19 cellular contexts compared by ENCODE assay signal in the genomic region with DNA sequence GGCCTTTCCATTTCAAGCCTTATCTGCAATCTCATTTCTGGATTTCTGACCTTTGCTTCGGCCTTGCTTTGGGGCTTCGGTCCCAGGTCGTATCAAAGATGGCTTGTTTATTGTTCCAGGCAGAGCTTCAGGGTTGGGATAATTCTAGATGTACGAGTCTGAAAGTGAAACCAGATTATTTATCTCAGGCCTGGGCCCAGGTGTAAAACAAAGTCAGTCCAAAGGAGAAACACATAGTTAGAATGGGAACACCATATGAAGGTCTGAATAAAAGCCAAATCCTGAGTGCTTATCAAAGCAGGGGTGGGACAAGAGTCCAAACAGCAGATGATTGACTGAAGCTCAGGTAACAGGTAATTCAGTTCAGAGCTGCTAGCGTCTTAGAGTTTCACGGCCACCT. TPM values are rescaled to one million over a fixed set of nuclear protein-coding genes. Genes with fewer than 3 reads are reported as not detected.
DNase-seq lines count a peak whose midpoint lies in the region; ATAC-seq and TF ChIP-seq lines count a peak whose summit lies in the region.
"Had no signal": no experiment of that assay in that cellular context is flagged by ENCODE, and none has a peak within 500 bp of the region (broad histone marks: within the 10 kb centered on the region; RNA-seq: fewer than 3 reads in every experiment).

No MANE protein-coding gene starts in this region.

- no peak for DNase-seq in natural killer cell treated with Interleukin-12 subunit alpha and Interleukin-12 subunit beta and Interleukin-15 and Interleukin-18, amount 100 ng/mL, for 72 hours (ENCODE audit: low spot score)
- no peak for DNase-seq in natural killer cell
- DNase-seq in activated T-helper 2 cell treated with anti-CD3 and anti-CD28 coated beads, Interferon-gamma antibody, Interleukin-2, Interleukin-4, amounts not matched to agents 10 μg/mL and 5 μg/mL and 100 μg/mL, durations not matched to agents 14 hours and 24 hours and 36 hours (ENCODE audit: low spot score) = no peak
- peak in 1 of 3 donors; percentile 61 for DNase-seq in right lobe of liver
- no peak for DNase-seq in transverse colon
- no peak for DNase-seq in NCI-H1694 treated with DMSO at 0.1 percent for 48 hours (lab: John Stamatoyannopoulos, UW)
- no peak for DNase-seq in LoVo (ENCODE audit: low spot score)
- DNase-seq in occipital lobe (lab: John Stamatoyannopoulos, UW) = no peak
- DNase-seq: BE2C; CD8-positive, alpha-beta T cell; DMS79; H7; Karpas-422; NCI-H1105 treated with DMSO at 0.1 percent for 48 hours; NCI-H187; NCI-H226; NCI-H524 treated with DMSO at 0.1 percent for 48 hours had no signal

- H3K27me3 Mint-ChIP-seq in natural killer cell treated with Interleukin-12 subunit alpha and Interleukin-12 subunit beta and Interleukin-15 and Interleukin-18, amount 100 ng/mL, for 72 hours = no peaks in the 10 kb centered on the region
- H3K27me3 Mint-ChIP-seq in natural killer cell (ENCODE audit: low read depth in 2 of 2) = no peaks in the 10 kb centered on the region
- no peaks in the 10 kb centered on the region for H3K27me3 Mint-ChIP-seq in activated T-helper 2 cell treated with anti-CD3 and anti-CD28 coated beads, Interferon-gamma antibody, Interleukin-2, Interleukin-4, amounts not matched to agents 10 μg/mL and 5 μg/mL and 100 μg/mL, durations not matched to agents 14 hours and 24 hours and 36 hours (ENCODE audit: low read depth)

- in situ Hi-C loops in transverse colon (cut with MboI; ENCODE audit: low pct_ligation_motif_present in 1 of 4, low pct_unique_long_range_greater_than_20kb in 1 of 4, low sequenced_read_pairs in 3 of 4) = no loop called here

- H3K4me3 ChIP-seq in right lobe of liver (peak overlapping the region in 1 of 3 donors; percentile 17), transverse colon (peak overlapping the region in 1 of 4 donors; percentile 2)

- H3K9me3 ChIP-seq in right lobe of liver (no peaks in the 10 kb centered on the region), transverse colon (no peaks in the 10 kb centered on the region)
- H3K9me3 ChIP-seq: BE2C had no signal

- intact Hi-C loops in natural killer cell (cut with micrococcal nuclease) (no loop called here), right lobe of liver (cut with DNase I) (no loop called here), transverse colon (cut with DNase I; ENCODE audit: low total_unique reads) (no loop called here)
- intact Hi-C loops in activated T-helper 2 cell treated with anti-CD3 and anti-CD28 coated beads, Interferon-gamma antibody, Interleukin-2, Interleukin-4, amounts not matched to agents 10 μg/mL and 5 μg/mL and 100 μg/mL, durations not matched to agents 14 hours and 24 hours and 36 hours (cut with micrococcal nuclease) = no loop called here

- H3K4me1 Mint-ChIP-seq in natural killer cell treated with Interleukin-12 subunit alpha and Interleukin-12 subunit beta and Interleukin-15 and Interleukin-18, amount 100 ng/mL, for 72 hours (ENCODE audit: low read depth in 2 of 2) = peaks cover 26 to 40% of the 10 kb centered on the region in 2 donors
- peaks cover 33 to 38% of the 10 kb centered on the region in 2 donors for H3K4me1 Mint-ChIP-seq in natural killer cell
- H3K4me1 Mint-ChIP-seq in activated T-helper 2 cell treated with anti-CD3 and anti-CD28 coated beads, Interferon-gamma antibody, Interleukin-2, Interleukin-4, amounts not matched to agents 10 μg/mL and 5 μg/mL and 100 μg/mL, durations not matched to agents 14 hours and 24 hours and 36 hours (ENCODE audit: low read depth) = peaks cover 37% of the 10 kb centered on the region

- no peak for TF ChIP-seq POLR2A in right lobe of liver (IDR thresholded peaks at IDR 0.05)
- TF ChIP-seq POLR2A in transverse colon (IDR thresholded peaks at IDR 0.05) = no peak

- H3K4me3 Mint-ChIP-seq in natural killer cell treated with Interleukin-12 subunit alpha and Interleukin-12 subunit beta and Interleukin-15 and Interleukin-18, amount 100 ng/mL, for 72 hours = no peak overlapping the region
- no peak overlapping the region for H3K4me3 Mint-ChIP-seq in natural killer cell
- H3K4me3 Mint-ChIP-seq in activated T-helper 2 cell treated with anti-CD3 and anti-CD28 coated beads, Interferon-gamma antibody, Interleukin-2, Interleukin-4, amounts not matched to agents 10 μg/mL and 5 μg/mL and 100 μg/mL, durations not matched to agents 14 hours and 24 hours and 36 hours (ENCODE audit: low read depth) = no peak overlapping the region
- H3K4me3 Mint-ChIP-seq: CD8-positive, alpha-beta T cell had no signal

- no peak for TF ChIP-seq EP300 in transverse colon (IDR thresholded peaks at IDR 0.05; ENCODE audit: low read depth)

- WGBS in right lobe of liver (ENCODE audit: insufficient coverage, low coverage, low lambda C conversion rate, missing lambda C conversion rate) = 33% methylated on average over 6 of the region's 6 CpGs
- WGBS in transverse colon (ENCODE audit: low coverage in 1 of 2), 2 donors = 48 to 54% methylated on average over 6 of the region's 6 CpGs

- peaks cover 11% of the 10 kb centered on the region for H3K36me3 Mint-ChIP-seq in natural killer cell treated with Interleukin-12 subunit alpha and Interleukin-12 subunit beta and Interleukin-15 and Interleukin-18, amount 100 ng/mL, for 72 hours
- H3K36me3 Mint-ChIP-seq in natural killer cell = no peaks in the 10 kb centered on the region
- H3K36me3 Mint-ChIP-seq in activated T-helper 2 cell treated with anti-CD3 and anti-CD28 coated beads, Interferon-gamma antibody, Interleukin-2, Interleukin-4, amounts not matched to agents 10 μg/mL and 5 μg/mL and 100 μg/mL, durations not matched to agents 14 hours and 24 hours and 36 hours (ENCODE audit: low read depth) = peaks cover 37% of the 10 kb centered on the region

- H3K4me1 ChIP-seq in right lobe of liver = peaks cover 0 to 12% (median 0%) of the 10 kb centered on the region in 4 donors
- peaks cover 0 to 20% (median 5%) of the 10 kb centered on the region in 4 donors for H3K4me1 ChIP-seq in transverse colon
- H3K4me1 ChIP-seq: BE2C had no signal

- H3K9me3 Mint-ChIP-seq in natural killer cell treated with Interleukin-12 subunit alpha and Interleukin-12 subunit beta and Interleukin-15 and Interleukin-18, amount 100 ng/mL, for 72 hours = peaks cover 7% of the 10 kb centered on the region
- H3K9me3 Mint-ChIP-seq in natural killer cell = no peaks in the 10 kb centered on the region
- H3K9me3 Mint-ChIP-seq in activated T-helper 2 cell treated with anti-CD3 and anti-CD28 coated beads, Interferon-gamma antibody, Interleukin-2, Interleukin-4, amounts not matched to agents 10 μg/mL and 5 μg/mL and 100 μg/mL, durations not matched to agents 14 hours and 24 hours and 36 hours = no peaks in the 10 kb centered on the region
- H3K9me3 Mint-ChIP-seq: CD8-positive, alpha-beta T cell had no signal

- H3K27ac Mint-ChIP-seq in natural killer cell treated with Interleukin-12 subunit alpha and Interleukin-12 subunit beta and Interleukin-15 and Interleukin-18, amount 100 ng/mL, for 72 hours = peak overlapping the region; percentile 95 to 98
- peak overlapping the region in 1 of 2 donors; percentile 97 for H3K27ac Mint-ChIP-seq in natural killer cell
- H3K27ac Mint-ChIP-seq in activated T-helper 2 cell treated with anti-CD3 and anti-CD28 coated beads, Interferon-gamma antibody, Interleukin-2, Interleukin-4, amounts not matched to agents 10 μg/mL and 5 μg/mL and 100 μg/mL, durations not matched to agents 14 hours and 24 hours and 36 hours = peak overlapping the region; percentile 7
- H3K27ac Mint-ChIP-seq: CD8-positive, alpha-beta T cell had no signal

- H3K36me3 ChIP-seq in right lobe of liver (no peaks in the 10 kb centered on the region), transverse colon (no peaks in the 10 kb centered on the region)
- H3K36me3 ChIP-seq: BE2C had no signal

- H3K27me3 ChIP-seq in right lobe of liver = no peaks in the 10 kb centered on the region
- H3K27me3 ChIP-seq in transverse colon = no peaks in the 10 kb centered on the region
- H3K27me3 ChIP-seq: BE2C had no signal

- no peak for ATAC-seq in natural killer cell treated with Interleukin-12 subunit alpha and Interleukin-12 subunit beta and Interleukin-15 and Interleukin-18, amount 100 ng/mL, for 72 hours
- ATAC-seq in natural killer cell (no peak), right lobe of liver (peak; percentile 95 to 97 (median 96))
- ATAC-seq: CD8-positive, alpha-beta T cell; Panc1; Right ventricle myocardium inferior had no signal

- TF ChIP-seq CTCF in natural killer cell (IDR thresholded peaks at IDR 0.05) (no peak), right lobe of liver (IDR thresholded peaks at IDR 0.05) (no peak), transverse colon (IDR thresholded peaks at IDR 0.05) (no peak)

- H3K27ac ChIP-seq in right lobe of liver = peak overlapping the region; percentile 56 to 92 (median 86)
- peak overlapping the region; percentile 60 to 80 (median 67) for H3K27ac ChIP-seq in transverse colon

RNA-seq across cellular contexts. Expression of gene PRIMPOL, which starts 17.1 kb away (rescaled TPM):
- 10 to 100 TPM; 19.1 to 19.3 TPM for total RNA-seq in natural killer cell treated with Interleukin-12 subunit alpha and Interleukin-12 subunit beta and Interleukin-15 and Interleukin-18, amount 100 ng/mL, for 72 hours
- 10 to 100 TPM; 13.2 to 17.9 (median 16.9) TPM for total RNA-seq in natural killer cell
- 16.2 and 17.6 TPM in 2 replicates for total RNA-seq in activated T-helper 2 cell treated with anti-CD3 and anti-CD28 coated beads, Interferon-gamma antibody, Interleukin-2, Interleukin-4, amounts not matched to agents 10 μg/mL and 5 μg/mL and 100 μg/mL, durations not matched to agents 14 hours and 24 hours and 36 hours
- 1 to 10 TPM; 4.0 to 8.7 (median 5.7) TPM for total RNA-seq in right lobe of liver
- total RNA-seq in transverse colon = 10 to 100 TPM in 3 of 4 donors, not detected in 1; 19.7 to 28.1 (median 24.6) TPM
- total RNA-seq in occipital lobe = 43.8 TPM

RNA-seq across cellular contexts. Expression of gene CASP3, which starts 17.4 kb away (rescaled TPM):
- 10 to 100 TPM; 65.8 to 96.5 TPM for total RNA-seq in natural killer cell treated with Interleukin-12 subunit alpha and Interleukin-12 subunit beta and Interleukin-15 and Interleukin-18, amount 100 ng/mL, for 72 hours
- total RNA-seq in natural killer cell (10 to 100 TPM; 20.9 to 35.1 (median 30.2) TPM), right lobe of liver (10 to 100 TPM in 5 of 6 experiments, 1 to 10 TPM in 1; 9.6 to 19.6 (median 13.2) TPM), transverse colon (100 to 1,000 TPM in 1 of 4 donors, 10 to 100 TPM in 2, 1 to 10 TPM in 1; 6.2 to 147 (median 35.1) TPM), occipital lobe (60.5 TPM)
- 90.9 and 94.1 TPM in 2 replicates for total RNA-seq in activated T-helper 2 cell treated with anti-CD3 and anti-CD28 coated beads, Interferon-gamma antibody, Interleukin-2, Interleukin-4, amounts not matched to agents 10 μg/mL and 5 μg/mL and 100 μg/mL, durations not matched to agents 14 hours and 24 hours and 36 hours

Comparison
In these comparisons a context has a peak if more than half of its experiments do, and no peak if none do; other contexts are left out.
1. ATAC-seq: peak in right lobe of liver (4 of 4); none in natural killer cell treated with Interleukin-12 subunit alpha and Interleukin-12 subunit beta and Interleukin-15 and Interleukin-18, amount 100 ng/mL, for 72 hours (0 of 2) and natural killer cell (0 of 3).